ENCODE assay signal across 20 cellular contexts in genomic region chr9:129206401-129206800, GRCh38. TPM values are rescaled to one million over a fixed set of nuclear protein-coding genes. Genes with fewer than 3 reads are reported as not detected.
DNase-seq lines count a peak whose midpoint lies in the region; ATAC-seq and TF ChIP-seq lines count a peak whose summit lies in the region.
"Had no signal": no experiment of that assay in that cellular context is flagged by ENCODE, and none has a peak within 500 bp of the region (broad histone marks: within the 10 kb centered on the region; RNA-seq: fewer than 3 reads in every experiment).

No MANE protein-coding gene starts in this region.

- no peak overlapping the region for H3K9ac ChIP-seq in SK-N-SH

- intact Hi-C loops in CD8-positive, alpha-beta T cell (cut with DNase I, micrococcal nuclease): no loop called here
- intact Hi-C loops in naive thymus-derived CD4-positive, alpha-beta T cell (cut with micrococcal nuclease): loop anchor here in 1 of 2 donors (10.0 kb wide), 1 partner anchor 118 kb away; no protein-coding TSS in a partner anchor
- intact Hi-C loops in thyroid gland (cut with DNase I): no loop called here

- no peak overlapping the region for H3K4me3 ChIP-seq in SK-N-SH (ENCODE audit: low read depth in 2 of 2, low read length in 1 of 2)
- no peak overlapping the region for H3K4me3 ChIP-seq in CD8-positive, alpha-beta T cell (ENCODE audit: low read depth, low read length)
- H3K4me3 ChIP-seq in naive thymus-derived CD4-positive, alpha-beta T cell (ENCODE audit: low read length): no peak overlapping the region
- no peak overlapping the region for H3K4me3 ChIP-seq in thyroid gland (replicated peaks in 1 of 3)
- H3K4me3 ChIP-seq: MG63, Peyer's patch had no signal

- H3K4me1 ChIP-seq in SK-N-SH (ENCODE audit: control insufficient read depth in 1 of 2, insufficient read depth in 2 of 2, low read depth in 1 of 2, low read length in 1 of 2): peaks cover 0 to 11% of the 10 kb centered on the region in 2 experiments; a peak in 1 of 4 replicates
- peaks cover 57% of the 10 kb centered on the region for H3K4me1 ChIP-seq in CD8-positive, alpha-beta T cell (ENCODE audit: insufficient read depth, low read length)
- H3K4me1 ChIP-seq in naive thymus-derived CD4-positive, alpha-beta T cell (ENCODE audit: control insufficient read depth in 2 of 2, insufficient read depth in 2 of 2, low read length in 2 of 2): peaks cover 29 to 40% of the 10 kb centered on the region in 2 donors
- H3K4me1 ChIP-seq in thyroid gland: peaks cover 0 to 5% of the 10 kb centered on the region in 2 donors

- CTCF ChIA-PET in SK-N-SH (lab: Yijun Ruan, JAX) (interaction anchor here (1.0 kb wide), 1 partner anchor 32 kb away, joined by 4 read pairs; no protein-coding TSS in a partner anchor), T-cell (lab: Charles Lee) (no interaction called here)
- CTCF ChIA-PET in CD8-positive, alpha-beta T cell (lab: Charles Lee): interaction anchor here (1.1 to 2.0 kb wide), 3 partner anchors 15 to 31 kb away, joined by 3 to 4 read pairs (median 3); no protein-coding TSS in a partner anchor
- CTCF ChIA-PET in naive thymus-derived CD4-positive, alpha-beta T cell (lab: Charles Lee): interaction anchor here (1.2 kb wide), 1 partner anchor 29 kb away, joined by 3 read pairs; no protein-coding TSS in a partner anchor

- H3K79me2 ChIP-seq in SK-N-SH (ENCODE audit: insufficient read depth): no peaks in the 10 kb centered on the region

- no peaks in the 10 kb centered on the region for H3F3A ChIP-seq in SK-N-SH (replicated peaks; ENCODE audit: insufficient read depth)

- H3K4me1 Mint-ChIP-seq in CD8-positive, alpha-beta T cell (ENCODE audit: low read depth): peaks cover 48% of the 10 kb centered on the region
- H3K4me1 Mint-ChIP-seq in T-cell: peaks cover 23 to 36% (median 35%) of the 10 kb centered on the region in 3 donors
- H3K4me1 Mint-ChIP-seq in naive thymus-derived CD4-positive, alpha-beta T cell: peaks cover 23 to 49% (median 33%) of the 10 kb centered on the region in 7 donors

- TF ChIP-seq POLR2A in thyroid gland (IDR thresholded peaks at IDR 0.05): no peak

- no peaks in the 10 kb centered on the region for H3K9me3 Mint-ChIP-seq in CD8-positive, alpha-beta T cell
- H3K9me3 Mint-ChIP-seq in T-cell: no peaks in the 10 kb centered on the region
- no peaks in the 10 kb centered on the region for H3K9me3 Mint-ChIP-seq in naive thymus-derived CD4-positive, alpha-beta T cell
- H3K9me3 Mint-ChIP-seq: HFFc6 had no signal

- no peaks in the 10 kb centered on the region for H3K27me3 Mint-ChIP-seq in CD8-positive, alpha-beta T cell (ENCODE audit: low read depth)
- no peaks in the 10 kb centered on the region for H3K27me3 Mint-ChIP-seq in T-cell
- no peaks in the 10 kb centered on the region for H3K27me3 Mint-ChIP-seq in naive thymus-derived CD4-positive, alpha-beta T cell

- H2AFZ ChIP-seq in SK-N-SH (ENCODE audit: low read depth): no peak overlapping the region

- H3K27ac Mint-ChIP-seq in CD8-positive, alpha-beta T cell: peak overlapping the region; percentile 83
- H3K27ac Mint-ChIP-seq in T-cell: peak overlapping the region; percentile 32 to 97
- H3K27ac Mint-ChIP-seq in naive thymus-derived CD4-positive, alpha-beta T cell: peak overlapping the region in 8 of 9 donors; percentile 39 to 96 (median 90)
- H3K27ac Mint-ChIP-seq: HFFc6 had no signal

- POLR2A ChIA-PET in SK-N-SH (lab: Yijun Ruan, JAX): interaction anchor here (1.6 kb wide), 1 partner anchor 28 kb away, joined by 5 read pairs; the partner anchor contains the start of gene IER5L
- POLR2A ChIA-PET in CD8-positive, alpha-beta T cell (lab: Charles Lee): interaction anchor here (1.1 kb wide), 1 partner anchor 28 kb away, joined by 5 read pairs; the partner anchor contains the start of gene IER5L
- POLR2A ChIA-PET in T-cell (lab: Charles Lee): interaction anchor here in 1 of 2 donors (0.5 kb wide), 1 partner anchor 15 kb away, joined by 6 read pairs; no protein-coding TSS in a partner anchor
- POLR2A ChIA-PET in naive thymus-derived CD4-positive, alpha-beta T cell (lab: Charles Lee): interaction anchor here (1.0 to 7.4 kb wide), 5 partner anchors 13 to 111 kb away, joined by 3 to 58 read pairs (median 4); partner anchors contain the start of gene IER5L

- no peaks in the 10 kb centered on the region for H3K9me2 ChIP-seq in SK-N-SH

- H3K36me3 Mint-ChIP-seq in CD8-positive, alpha-beta T cell: no peaks in the 10 kb centered on the region
- H3K36me3 Mint-ChIP-seq in T-cell: no peaks in the 10 kb centered on the region
- H3K36me3 Mint-ChIP-seq in naive thymus-derived CD4-positive, alpha-beta T cell: peaks cover 0 to 5% (median 0%) of the 10 kb centered on the region in 5 donors

- H4K20me1 ChIP-seq in SK-N-SH (ENCODE audit: insufficient read depth): no peaks in the 10 kb centered on the region

- TF ChIP-seq EP300 in SK-N-SH (IDR thresholded peaks at IDR 0.05; ENCODE audit: borderline replicate concordance in 1 of 2, low read depth in 1 of 2, low read length in 1 of 2): no peak

- H3K27me3 ChIP-seq in SK-N-SH (ENCODE audit: insufficient read depth) (no peaks in the 10 kb centered on the region), thyroid gland (no peaks in the 10 kb centered on the region)
- no peaks in the 10 kb centered on the region for H3K27me3 ChIP-seq in CD8-positive, alpha-beta T cell (ENCODE audit: insufficient read depth, low read length)
- no peaks in the 10 kb centered on the region for H3K27me3 ChIP-seq in naive thymus-derived CD4-positive, alpha-beta T cell (ENCODE audit: control insufficient read depth in 2 of 2, insufficient read depth in 2 of 2, low read length in 2 of 2)
- H3K27me3 ChIP-seq: MG63, Peyer's patch had no signal

- WGBS in SK-N-SH (ENCODE audit: low lambda C conversion rate): 93% methylated on average over 2 of the region's 2 CpGs
- WGBS in thyroid gland, 2 donors: 73 to 79% methylated on average over 2 of the region's 2 CpGs

- no peak for TF ChIP-seq RAD21 in SK-N-SH (IDR thresholded peaks at IDR 0.05; ENCODE audit: low read length)

- DNase-seq in SK-N-SH: no peak
- no peak for DNase-seq in CD8-positive, alpha-beta T cell
- no peak for DNase-seq in T-cell
- DNase-seq in naive thymus-derived CD4-positive, alpha-beta T cell: no peak
- no peak for DNase-seq in UCSD-AML1 (lab: John Stamatoyannopoulos, UW; ENCODE audit: unreplicated experiment)
- no peak for DNase-seq in caudate nucleus (lab: John Stamatoyannopoulos, UW)
- DNase-seq in thyroid gland: no peak
- DNase-seq: AML-193, HFFc6, KG1, MG63, NCI-H1092 treated with DMSO at 0.1 percent for 48 hours, NCI-H1694 treated with DMSO at 0.1 percent for 48 hours, NCI-H345, NCI-H82, Peyer's patch, SHP77 treated with DMSO at 0.1 percent for 48 hours had no signal

- no peak for TF ChIP-seq CTCF in SK-N-SH (IDR thresholded peaks at IDR 0.05)
- TF ChIP-seq CTCF in CD8-positive, alpha-beta T cell (IDR thresholded peaks at IDR 0.05): no peak
- no peak for TF ChIP-seq CTCF in thyroid gland (IDR thresholded peaks at IDR 0.05)

- no peak overlapping the region for H3K27ac ChIP-seq in SK-N-SH (ENCODE audit: low read depth in 2 of 2, low read length in 1 of 2)
- H3K27ac ChIP-seq in CD8-positive, alpha-beta T cell (ENCODE audit: low read depth, low read length): no peak overlapping the region
- no peak overlapping the region for H3K27ac ChIP-seq in naive thymus-derived CD4-positive, alpha-beta T cell (ENCODE audit: low read depth, low read length)
- no peak overlapping the region for H3K27ac ChIP-seq in caudate nucleus (ENCODE audit: low read depth, low read length)
- H3K27ac ChIP-seq in thyroid gland: no peak overlapping the region
- H3K27ac ChIP-seq: HL-60, Peyer's patch had no signal

- no peak overlapping the region for H3K4me3 Mint-ChIP-seq in CD8-positive, alpha-beta T cell
- H3K4me3 Mint-ChIP-seq in T-cell: peak overlapping the region in 1 of 3 donors; percentile 75
- peak overlapping the region in 8 of 10 donors; percentile 48 to 81 (median 70) for H3K4me3 Mint-ChIP-seq in naive thymus-derived CD4-positive, alpha-beta T cell
- H3K4me3 Mint-ChIP-seq: HFFc6 had no signal

- H3K36me3 ChIP-seq in SK-N-SH (replicated peaks in 1 of 2; ENCODE audit: control insufficient read depth in 1 of 2, insufficient read depth in 2 of 2, low read length in 1 of 2): no peaks in the 10 kb centered on the region
- no peaks in the 10 kb centered on the region for H3K36me3 ChIP-seq in CD8-positive, alpha-beta T cell (ENCODE audit: insufficient read depth, low read length)
- no peaks in the 10 kb centered on the region for H3K36me3 ChIP-seq in naive thymus-derived CD4-positive, alpha-beta T cell (ENCODE audit: control insufficient read depth in 2 of 3, insufficient read depth in 3 of 3, low read length in 3 of 3)
- H3K36me3 ChIP-seq in thyroid gland: no peaks in the 10 kb centered on the region
- H3K36me3 ChIP-seq: MG63, Peyer's patch had no signal

- no peak for ATAC-seq in SK-N-SH treated with all-trans-retinoic acid at 6 μM for 48 hours
- no peak for ATAC-seq in CD8-positive, alpha-beta T cell
- ATAC-seq in T-cell (replicated peaks in 1 of 4): no peak
- ATAC-seq in naive thymus-derived CD4-positive, alpha-beta T cell: no peak

- H3K9me3 ChIP-seq in SK-N-SH (no peaks in the 10 kb centered on the region), thyroid gland (no peaks in the 10 kb centered on the region)
- no peaks in the 10 kb centered on the region for H3K9me3 ChIP-seq in CD8-positive, alpha-beta T cell (ENCODE audit: low read length)
- no peaks in the 10 kb centered on the region for H3K9me3 ChIP-seq in naive thymus-derived CD4-positive, alpha-beta T cell (ENCODE audit: control insufficient read depth in 2 of 3, low read length in 3 of 3)
- H3K9me3 ChIP-seq: MG63, Peyer's patch had no signal

- no peak overlapping the region for H3K4me2 ChIP-seq in SK-N-SH

TF ChIP-seq in SK-N-SH, 30 proteins besides CTCF, POLR2A, EP300 and RAD21 (continues in another document):
- TF ChIP-seq RFX5 (IDR thresholded peaks at IDR 0.05; ENCODE audit: low read length): no peak

TF ChIP-seq in SK-N-SH treated with all-trans-retinoic acid at 6 μM for 48 hours, 23 proteins besides CTCF, POLR2A, EP300 and RAD21 (continues in another document):
- no peak for TF ChIP-seq TCF4 (CRISPR knock-in tag; IDR thresholded peaks at IDR 0.05; ENCODE audit: borderline replicate concordance)

RNA-seq across cellular contexts. Expression of gene IER5L, which starts 28.3 kb away (rescaled TPM):
- 8.9 and 16.2 TPM in 2 replicates for polyA plus RNA-seq in SK-N-SH (2012; rRNA removed)
- 6.6 and 9.6 TPM in 2 replicates for polyA plus RNA-seq in SK-N-SH (2012; cell fraction: cytosol; rRNA removed)
- 22.0 and 25.7 TPM in 2 replicates for polyA plus RNA-seq in SK-N-SH (2012; cell fraction: nucleus; rRNA removed)
- total RNA-seq in CD8-positive, alpha-beta T cell: 10 to 100 TPM; 21.7 to 25.1 TPM
- total RNA-seq in T-cell (1 to 10 TPM; 1.3 to 7.7 (median 6.7) TPM), thyroid gland (10 to 100 TPM in 3 of 4 donors, 1 to 10 TPM in 1; 7.8 to 20.2 (median 12.6) TPM)
- 1 to 10 TPM; 3.4 to 6.8 (median 3.8) TPM for total RNA-seq in naive thymus-derived CD4-positive, alpha-beta T cell
- under 1 TPM in 1 of 2 donors, not detected in 1; 0.08 TPM for polyA plus RNA-seq in naive thymus-derived CD4-positive, alpha-beta T cell
- total RNA-seq: Daoy had no signal

Comparison
In these comparisons a context has a peak if more than half of its experiments do, and no peak if none do; other contexts are left out.
1. CTCF ChIA-PET loops: an anchor here in SK-N-SH (1.0 kb wide), CD8-positive, alpha-beta T cell (1.1 to 2.0 kb wide) and naive thymus-derived CD4-positive, alpha-beta T cell (1.2 kb wide); none called in T-cell.